10 cellular contexts compared by ENCODE assay signal in genomic region chr22:23215294-23216204, GRCh38. TPM values are rescaled to one million over a fixed set of nuclear protein-coding genes. Genes with fewer than 3 reads are reported as not detected.
DNase-seq lines count a peak whose midpoint lies in the region; ATAC-seq and TF ChIP-seq lines count a peak whose summit lies in the region.
"Had no signal": no experiment of that assay in that cellular context is flagged by ENCODE, and none has a peak within 500 bp of the region (broad histone marks: within the 10 kb centered on the region; RNA-seq: fewer than 3 reads in every experiment).

No MANE protein-coding gene starts in this region.

- ATAC-seq in activated T-cell treated with anti-CD3 and anti-CD28 coated beads, Interleukin-2, amount 50 U/mL, for 72 hours (replicated peaks in 1 of 2): no peak
- ATAC-seq in activated CD8-positive, alpha-beta T cell treated with anti-CD3 and anti-CD28 coated beads, Interleukin-2, amount 10 ng/mL, durations not matched to agents 7 days and 5 days: peak; percentile 8
- ATAC-seq in left ventricle myocardium superior (peak; percentile 49), HG03469 (IDR thresholded peaks at IDR 0.05; ENCODE audit: unreplicated experiment) (no peak)

- no peaks in the 10 kb centered on the region for H3K36me3 ChIP-seq in tibial nerve
- H3K36me3 ChIP-seq: BE2C had no signal

- CTCF ChIA-PET in activated CD8-positive, alpha-beta T cell treated with anti-CD3 and anti-CD28 coated beads, Interleukin-2, amount 10 ng/mL, durations not matched to agents 7 days and 5 days (lab: Charles Lee): interaction anchor here (1.2 to 2.4 kb wide), 4 partner anchors 33 to 75 kb away, joined by 3 to 9 read pairs (median 4); no protein-coding TSS in a partner anchor

- intact Hi-C loops in left ventricle myocardium superior (cut with micrococcal nuclease): no loop called here

- H3K9me3 Mint-ChIP-seq in activated T-cell treated with anti-CD3 and anti-CD28 coated beads, Interleukin-2, amount 50 U/mL, for 72 hours: no peaks in the 10 kb centered on the region
- H3K9me3 Mint-ChIP-seq in activated CD8-positive, alpha-beta T cell treated with anti-CD3 and anti-CD28 coated beads, Interleukin-2, amount 10 ng/mL, durations not matched to agents 7 days and 5 days (ENCODE audit: insufficient read depth): no peaks in the 10 kb centered on the region

- H3K36me3 Mint-ChIP-seq in activated T-cell treated with anti-CD3 and anti-CD28 coated beads, Interleukin-2, amount 50 U/mL, for 72 hours (ENCODE audit: insufficient read depth in 2 of 2): no peaks in the 10 kb centered on the region
- H3K36me3 Mint-ChIP-seq in activated CD8-positive, alpha-beta T cell treated with anti-CD3 and anti-CD28 coated beads, Interleukin-2, amount 10 ng/mL, durations not matched to agents 7 days and 5 days (ENCODE audit: low read depth): peaks cover 7% of the 10 kb centered on the region

- 62 to 66% methylated on average over 12 of the region's 12 CpGs for WGBS in tibial nerve, 2 donors

- H3K27me3 ChIP-seq in tibial nerve: no peaks in the 10 kb centered on the region
- H3K27me3 ChIP-seq: BE2C had no signal

- no peak overlapping the region for H3K4me3 ChIP-seq in tibial nerve

- DNase-seq in activated T-cell treated with anti-CD3 and anti-CD28 coated beads, Interleukin-2, amount 50 U/mL, for 72 hours: peak in 1 of 2 donors; percentile 23
- no peak for DNase-seq in activated T-cell treated with anti-CD3 and anti-CD28 coated beads, Interleukin-2, amount 50 U/mL, for 1 hour
- no peak for DNase-seq in activated CD8-positive, alpha-beta T cell treated with anti-CD3 and anti-CD28 coated beads, Interleukin-2, amount 10 ng/mL, durations not matched to agents 7 days and 5 days
- DNase-seq in left ventricle myocardium superior (no peak), tibial nerve (ENCODE audit: low spot score in 2 of 2) (no peak), NCI-H1930 (lab: John Stamatoyannopoulos, UW) (no peak)
- no peak for DNase-seq in activated CD4-positive, CD25-positive, alpha-beta regulatory T cell (lab: John Stamatoyannopoulos, UW)
- DNase-seq: BE2C, NCI-H1105 had no signal

- peaks cover 0 to 94% (median 40%) of the 10 kb centered on the region in 4 donors for H3K4me1 ChIP-seq in tibial nerve

- H3K4me3 Mint-ChIP-seq in activated T-cell treated with anti-CD3 and anti-CD28 coated beads, Interleukin-2, amount 50 U/mL, for 72 hours: peak overlapping the region; percentile 64 to 79
- peak overlapping the region; percentile 12 for H3K4me3 Mint-ChIP-seq in activated CD8-positive, alpha-beta T cell treated with anti-CD3 and anti-CD28 coated beads, Interleukin-2, amount 10 ng/mL, durations not matched to agents 7 days and 5 days

- H3K27me3 Mint-ChIP-seq in activated T-cell treated with anti-CD3 and anti-CD28 coated beads, Interleukin-2, amount 50 U/mL, for 72 hours (ENCODE audit: low read depth): no peaks in the 10 kb centered on the region
- no peaks in the 10 kb centered on the region for H3K27me3 Mint-ChIP-seq in activated CD8-positive, alpha-beta T cell treated with anti-CD3 and anti-CD28 coated beads, Interleukin-2, amount 10 ng/mL, durations not matched to agents 7 days and 5 days (ENCODE audit: low read depth)

- H3K9me3 ChIP-seq in tibial nerve: no peaks in the 10 kb centered on the region
- H3K9me3 ChIP-seq: BE2C had no signal

- peaks cover 80% of the 10 kb centered on the region for H3K4me1 Mint-ChIP-seq in activated T-cell treated with anti-CD3 and anti-CD28 coated beads, Interleukin-2, amount 50 U/mL, for 72 hours (ENCODE audit: low read depth)
- peaks cover 58% of the 10 kb centered on the region for H3K4me1 Mint-ChIP-seq in activated CD8-positive, alpha-beta T cell treated with anti-CD3 and anti-CD28 coated beads, Interleukin-2, amount 10 ng/mL, durations not matched to agents 7 days and 5 days (ENCODE audit: low read depth)

- H3K27ac Mint-ChIP-seq in activated T-cell treated with anti-CD3 and anti-CD28 coated beads, Interleukin-2, amount 50 U/mL, for 72 hours: peak overlapping the region; percentile 97
- H3K27ac Mint-ChIP-seq in activated CD8-positive, alpha-beta T cell treated with anti-CD3 and anti-CD28 coated beads, Interleukin-2, amount 10 ng/mL, durations not matched to agents 7 days and 5 days: no peak overlapping the region

- POLR2A ChIA-PET in activated CD8-positive, alpha-beta T cell treated with anti-CD3 and anti-CD28 coated beads, Interleukin-2, amount 10 ng/mL, durations not matched to agents 7 days and 5 days (lab: Charles Lee): interaction anchor here (1.4 kb wide), 1 partner anchor 32 kb away, joined by 3 read pairs; no protein-coding TSS in a partner anchor

- H3K27ac ChIP-seq in tibial nerve: peak overlapping the region in 2 of 4 donors; percentile 18 to 62

- TF ChIP-seq POLR2A in tibial nerve (IDR thresholded peaks at IDR 0.05): no peak

- TF ChIP-seq EP300 in tibial nerve (IDR thresholded peaks at IDR 0.05): peak; percentile 29 to 62

- TF ChIP-seq CTCF in tibial nerve (IDR thresholded peaks at IDR 0.05): no peak

RNA-seq across cellular contexts. Expression of gene BCR, which starts 35.2 kb away (rescaled TPM):
- 10 to 100 TPM; 40.3 to 50.0 TPM for total RNA-seq in activated T-cell treated with anti-CD3 and anti-CD28 coated beads, Interleukin-2, amount 50 U/mL, for 72 hours
- 10 to 100 TPM; 31.1 to 31.9 TPM for total RNA-seq in activated CD8-positive, alpha-beta T cell treated with anti-CD3 and anti-CD28 coated beads, Interleukin-2, amount 10 ng/mL, durations not matched to agents 7 days and 5 days
- total RNA-seq in left ventricle myocardium superior: 25.0 TPM
- total RNA-seq in tibial nerve: 100 to 1,000 TPM in 3 of 4 donors, 10 to 100 TPM in 1; 99.0 to 174 (median 120) TPM

Comparison
In these comparisons a context has a peak if more than half of its experiments do, and no peak if none do; other contexts are left out.
1. ATAC-seq: peak in activated CD8-positive, alpha-beta T cell treated with anti-CD3 and anti-CD28 coated beads, Interleukin-2, amount 10 ng/mL, durations not matched to agents 7 days and 5 days (single experiment) and left ventricle myocardium superior (single experiment); none in activated T-cell treated with anti-CD3 and anti-CD28 coated beads, Interleukin-2, amount 50 U/mL, for 72 hours (0 of 2) and HG03469 (single experiment).